In genomic region chr2:165357758-165358157, GRCh38 we compare ENCODE assay signal across 9 cellular contexts.
DNase-seq lines count a peak whose midpoint lies in the region; ATAC-seq and TF ChIP-seq lines count a peak whose summit lies in the region.
"Had no signal": no experiment of that assay in that cellular context is flagged by ENCODE, and none has a peak within 500 bp of the region (broad histone marks: within the 10 kb centered on the region; RNA-seq: fewer than 3 reads in every experiment).

No MANE protein-coding gene starts in this region.

- H3K36me3 ChIP-seq in smooth muscle cell (ENCODE audit: low read depth) (no peaks in the 10 kb centered on the region), WERI-Rb-1 (no peaks in the 10 kb centered on the region)

- DNase-seq in astrocyte of the spinal cord (ENCODE audit: low read depth, low spot score) (peak; percentile 81), smooth muscle cell (lab: John Stamatoyannopoulos, UW; ENCODE audit: unreplicated experiment) (no peak), WERI-Rb-1 (no peak), NCI-H2029 treated with DMSO at 0.1 percent for 48 hours (lab: John Stamatoyannopoulos, UW) (no peak), lower leg skin (ENCODE audit: low spot score in 2 of 2) (no peak)
- DNase-seq: activated CD4-positive, alpha-beta T cell treated with anti-CD3 and anti-CD28 coated beads, Interleukin-2, amount 10 ng/mL, durations not matched to agents 7 days and 5 days; hypothalamus had no signal

- H2AFZ ChIP-seq in smooth muscle cell (ENCODE audit: low read depth): peak overlapping the region; percentile 48

- peaks cover 6% of the 10 kb centered on the region for H3K4me1 ChIP-seq in smooth muscle cell (ENCODE audit: low read depth)

- no peak overlapping the region for H3K9ac ChIP-seq in smooth muscle cell (ENCODE audit: low read depth)

- no peaks in the 10 kb centered on the region for H4K20me1 ChIP-seq in smooth muscle cell (ENCODE audit: low read depth)

- no peaks in the 10 kb centered on the region for H3K79me2 ChIP-seq in smooth muscle cell (ENCODE audit: low read depth)

- no peak for TF ChIP-seq CTCF in astrocyte of the spinal cord (IDR thresholded peaks at IDR 0.05; ENCODE audit: low read depth, low read length)
- no peak for TF ChIP-seq CTCF in smooth muscle cell (IDR thresholded peaks at IDR 0.05; ENCODE audit: borderline replicate concordance, insufficient read depth, poor library complexity, severe bottlenecking)
- no peak for TF ChIP-seq CTCF in WERI-Rb-1 (IDR thresholded peaks at IDR 0.05; ENCODE audit: low read depth, low read length)
- no peak for TF ChIP-seq CTCF in lower leg skin (IDR thresholded peaks at IDR 0.05)

- H3F3A ChIP-seq in smooth muscle cell (ENCODE audit: low read depth): no peaks in the 10 kb centered on the region

- peak; percentile 91 for ATAC-seq in GM19395 (IDR thresholded peaks at IDR 0.05; ENCODE audit: unreplicated experiment)
- ATAC-seq in HG03139 (IDR thresholded peaks at IDR 0.05; ENCODE audit: unreplicated experiment): peak; percentile 83

- peak overlapping the region; percentile 27 for H3K4me2 ChIP-seq in smooth muscle cell

- H3K4me3 ChIP-seq in astrocyte of the spinal cord (ENCODE audit: low read depth, low read length): no peak overlapping the region
- no peak overlapping the region for H3K4me3 ChIP-seq in smooth muscle cell
- no peak overlapping the region for H3K4me3 ChIP-seq in WERI-Rb-1 (ENCODE audit: low read depth, low read length)
- no peak overlapping the region for H3K4me3 ChIP-seq in lower leg skin (ENCODE audit: low read depth, poor library complexity, severe bottlenecking)

- 8% methylated on average over 2 of the region's 2 CpGs for WGBS in smooth muscle cell (ENCODE audit: low lambda C conversion rate)
- 9 to 17% methylated on average over 2 of the region's 2 CpGs for WGBS in lower leg skin, 2 donors

- intact Hi-C loops in lower leg skin (cut with DNase I; ENCODE audit: low total_unique reads): no loop called here

- H3K9me3 ChIP-seq in smooth muscle cell (replicated peaks; ENCODE audit: low read depth): no peaks in the 10 kb centered on the region
- no peaks in the 10 kb centered on the region for H3K9me3 ChIP-seq in WERI-Rb-1 (ENCODE audit: severe bottlenecking)

- no peak for TF ChIP-seq POLR2A in lower leg skin (IDR thresholded peaks at IDR 0.05)

- in situ Hi-C loops in astrocyte of the spinal cord (cut with HindIII; ENCODE audit: low sequenced_read_pairs): no loop called here

- H3K27ac ChIP-seq in smooth muscle cell (ENCODE audit: low read depth) (peak overlapping the region; percentile 55), WERI-Rb-1 (no peak overlapping the region)

- H3K27me3 ChIP-seq in smooth muscle cell (ENCODE audit: low read depth): no peaks in the 10 kb centered on the region
- no peaks in the 10 kb centered on the region for H3K27me3 ChIP-seq in WERI-Rb-1 (ENCODE audit: insufficient read depth, low read depth, severe bottlenecking)
